Comparison of ENCODE assay signal across 29 cellular contexts in the genomic region with DNA sequence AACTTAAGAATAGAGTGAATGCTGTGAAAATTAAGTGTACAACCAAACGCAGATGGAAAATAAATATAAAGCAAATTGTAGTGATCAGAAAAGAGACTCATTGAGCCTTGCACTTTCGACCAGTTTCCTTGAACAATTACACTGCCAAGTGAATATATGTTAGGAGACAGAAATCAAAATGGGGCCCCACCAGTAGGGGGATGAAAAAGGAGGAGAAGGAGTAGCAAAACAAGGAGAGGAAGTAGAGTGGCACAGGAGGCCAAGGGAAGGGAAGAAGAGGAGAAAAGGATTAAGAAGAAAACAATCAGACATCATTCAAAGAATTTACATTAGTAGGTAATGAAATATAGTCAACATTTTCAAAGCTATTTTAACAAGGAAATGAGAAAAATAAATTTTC.
DNase-seq lines count a peak whose midpoint lies in the region; ATAC-seq and TF ChIP-seq lines count a peak whose summit lies in the region.
"Had no signal": no experiment of that assay in that cellular context is flagged by ENCODE, and none has a peak within 500 bp of the region (broad histone marks: within the 10 kb centered on the region; RNA-seq: fewer than 3 reads in every experiment).

No MANE protein-coding gene starts in this region.

- no peak overlapping the region for H3K9ac ChIP-seq in endodermal cell (ENCODE audit: extremely low read depth, low read length, poor library complexity, severe bottlenecking)
- H3K9ac ChIP-seq: parathyroid adenoma had no signal

- no peaks in the 10 kb centered on the region for H3K36me3 Mint-ChIP-seq in endodermal cell (ENCODE audit: low read depth)
- H3K36me3 Mint-ChIP-seq: activated CD4-positive, alpha-beta memory T cell treated with anti-CD3 and anti-CD28 coated beads for 36 hours had no signal

- H3K27me3 ChIP-seq in endodermal cell (ENCODE audit: control insufficient read depth, insufficient read depth, low read length, poor library complexity, severe bottlenecking), result no peaks in the 10 kb centered on the region
- H3K27me3 ChIP-seq: colonic mucosa, thyroid gland had no signal

- H3K27me3 Mint-ChIP-seq in endodermal cell (ENCODE audit: insufficient read depth), result no peaks in the 10 kb centered on the region
- H3K27me3 Mint-ChIP-seq: activated CD4-positive, alpha-beta memory T cell treated with anti-CD3 and anti-CD28 coated beads for 36 hours; effector memory CD8-positive, alpha-beta T cell; stimulated activated naive CD8-positive, alpha-beta T cell treated with anti-CD3 and anti-CD28 coated beads, Interleukin-15, amount 100 ng/mL, for 72 hours had no signal

- intact Hi-C loops in lower leg skin (cut with DNase I; ENCODE audit: low total_unique reads), result no loop called here

- no peak overlapping the region for H3K27ac ChIP-seq in endodermal cell (ENCODE audit: low read depth, low read length)
- H3K27ac ChIP-seq: colonic mucosa, parathyroid adenoma, thyroid gland had no signal

- H3K4me3 ChIP-seq in endodermal cell (ENCODE audit: low read length), result no peak overlapping the region
- H3K4me3 ChIP-seq in lower leg skin (ENCODE audit: low read depth, poor library complexity, severe bottlenecking), result no peak overlapping the region
- H3K4me3 ChIP-seq: colonic mucosa, thyroid gland had no signal

- H3K4me1 Mint-ChIP-seq in endodermal cell, result no peaks in the 10 kb centered on the region
- H3K4me1 Mint-ChIP-seq: nephron; stimulated activated naive CD8-positive, alpha-beta T cell treated with anti-CD3 and anti-CD28 coated beads, Interleukin-15, amount 100 ng/mL, for 72 hours had no signal

- H3K4me3 Mint-ChIP-seq in endodermal cell, result no peak overlapping the region
- H3K4me3 Mint-ChIP-seq: activated CD4-positive, alpha-beta memory T cell treated with anti-CD3 and anti-CD28 coated beads for 36 hours; effector memory CD8-positive, alpha-beta T cell; nephron; stimulated activated naive CD8-positive, alpha-beta T cell treated with anti-CD3 and anti-CD28 coated beads, Interleukin-15, amount 100 ng/mL, for 72 hours had no signal

- no peak overlapping the region for H3K27ac Mint-ChIP-seq in endodermal cell
- H3K27ac Mint-ChIP-seq: activated CD4-positive, alpha-beta memory T cell treated with anti-CD3 and anti-CD28 coated beads for 36 hours; effector memory CD8-positive, alpha-beta T cell; nephron; stimulated activated naive CD8-positive, alpha-beta T cell treated with anti-CD3 and anti-CD28 coated beads, Interleukin-15, amount 100 ng/mL, for 72 hours had no signal

- DNase-seq in SKM-1 treated with dmso at 0.1 percent for 144 hours (lab: John Stamatoyannopoulos, UW; ENCODE audit: unreplicated experiment) (peak; percentile 3), SKM-1 (lab: John Stamatoyannopoulos, UW; ENCODE audit: unreplicated experiment) (no peak), OCI-M1 (lab: John Stamatoyannopoulos, UW) (peak; percentile 30), endodermal cell (peak; percentile 60), SIG-M5 treated with dmso at 0.1 percent for 504 hours (lab: John Stamatoyannopoulos, UW; ENCODE audit: unreplicated experiment) (no peak), lower leg skin (ENCODE audit: low spot score in 2 of 2) (no peak), NOMO-1 (lab: John Stamatoyannopoulos, UW; ENCODE audit: unreplicated experiment in 2 of 2) (no peak)
- DNase-seq: ACHN; activated CD4-positive, alpha-beta memory T cell treated with anti-CD3 and anti-CD28 coated beads for 36 hours; activated CD4-positive, CD25-positive, alpha-beta regulatory T cell treated with anti-CD3 and anti-CD28 coated beads, Interleukin-2, amount 50 U/mL, for 72 hours; activated CD8-positive, alpha-beta memory T cell treated with anti-CD3 and anti-CD28 coated beads, Interleukin-2, amount 50 U/mL, for 48 hours; activated naive CD4-positive, alpha-beta T cell treated with anti-CD3 and anti-CD28 coated beads, Interleukin-2, amount 50 U/mL, for 16 hours; amniotic stem cell; colonic mucosa; DND-41; effector memory CD8-positive, alpha-beta T cell; foreskin fibroblast; head of caudate nucleus; IMR-90; NCI-H1092 treated with DMSO at 0.1 percent for 48 hours; NCI-H187; NCI-H748 treated with DMSO at 0.1 percent for 48 hours; small intestine; stimulated activated naive CD8-positive, alpha-beta T cell treated with anti-CD3 and anti-CD28 coated beads, Interleukin-15, amount 100 ng/mL, for 72 hours; thyroid gland had no signal

- H3K9me3 Mint-ChIP-seq in endodermal cell, result no peaks in the 10 kb centered on the region
- H3K9me3 Mint-ChIP-seq: nephron had no signal

- TF ChIP-seq POLR2A in lower leg skin (IDR thresholded peaks at IDR 0.05), result no peak

- H3K9me3 ChIP-seq in endodermal cell (ENCODE audit: control insufficient read depth, low read length), result no peaks in the 10 kb centered on the region
- H3K9me3 ChIP-seq: colonic mucosa, thyroid gland had no signal

- no peak for ATAC-seq in GM19324 (IDR thresholded peaks at IDR 0.05; ENCODE audit: low FRiP score, unreplicated experiment)
- ATAC-seq: effector memory CD8-positive, alpha-beta T cell; esophagus mucosa; stimulated activated naive CD8-positive, alpha-beta T cell treated with anti-CD3 and anti-CD28 coated beads, Interleukin-15, amount 100 ng/mL, for 72 hours had no signal

- H3K4me1 ChIP-seq in endodermal cell (ENCODE audit: control insufficient read depth, insufficient read depth, low read length), result no peaks in the 10 kb centered on the region
- H3K4me1 ChIP-seq: colonic mucosa, parathyroid adenoma, thyroid gland had no signal

- no peaks in the 10 kb centered on the region for H3K36me3 ChIP-seq in endodermal cell (ENCODE audit: control insufficient read depth, insufficient read depth, low read length)
- H3K36me3 ChIP-seq: colonic mucosa, thyroid gland had no signal

- peak; percentile 64 for TF ChIP-seq CTCF in endodermal cell (conservative IDR thresholded peaks at IDR 0.05)
- TF ChIP-seq CTCF in lower leg skin (IDR thresholded peaks at IDR 0.05), result no peak

- WGBS in endodermal cell (ENCODE audit: insufficient coverage in 1 of 2, insufficient read length in 1 of 2), 2 experiments, result 80 to 93% methylated on average over 1 to 2 of the region's 2 CpGs
- 76 to 80% methylated on average over 2 of the region's 2 CpGs for WGBS in lower leg skin, 2 donors

Comparison
In these comparisons a context has a peak if more than half of its experiments do, and no peak if none do; other contexts are left out.
1. DNase-seq: peak in SKM-1 treated with dmso at 0.1 percent for 144 hours (single experiment), OCI-M1 (single experiment) and endodermal cell (single experiment); none in SKM-1 (single experiment), SIG-M5 treated with dmso at 0.1 percent for 504 hours (single experiment), lower leg skin (0 of 2) and NOMO-1 (0 of 2).